Comparison of ENCODE assay signal across 8 cellular contexts in the genomic region with DNA sequence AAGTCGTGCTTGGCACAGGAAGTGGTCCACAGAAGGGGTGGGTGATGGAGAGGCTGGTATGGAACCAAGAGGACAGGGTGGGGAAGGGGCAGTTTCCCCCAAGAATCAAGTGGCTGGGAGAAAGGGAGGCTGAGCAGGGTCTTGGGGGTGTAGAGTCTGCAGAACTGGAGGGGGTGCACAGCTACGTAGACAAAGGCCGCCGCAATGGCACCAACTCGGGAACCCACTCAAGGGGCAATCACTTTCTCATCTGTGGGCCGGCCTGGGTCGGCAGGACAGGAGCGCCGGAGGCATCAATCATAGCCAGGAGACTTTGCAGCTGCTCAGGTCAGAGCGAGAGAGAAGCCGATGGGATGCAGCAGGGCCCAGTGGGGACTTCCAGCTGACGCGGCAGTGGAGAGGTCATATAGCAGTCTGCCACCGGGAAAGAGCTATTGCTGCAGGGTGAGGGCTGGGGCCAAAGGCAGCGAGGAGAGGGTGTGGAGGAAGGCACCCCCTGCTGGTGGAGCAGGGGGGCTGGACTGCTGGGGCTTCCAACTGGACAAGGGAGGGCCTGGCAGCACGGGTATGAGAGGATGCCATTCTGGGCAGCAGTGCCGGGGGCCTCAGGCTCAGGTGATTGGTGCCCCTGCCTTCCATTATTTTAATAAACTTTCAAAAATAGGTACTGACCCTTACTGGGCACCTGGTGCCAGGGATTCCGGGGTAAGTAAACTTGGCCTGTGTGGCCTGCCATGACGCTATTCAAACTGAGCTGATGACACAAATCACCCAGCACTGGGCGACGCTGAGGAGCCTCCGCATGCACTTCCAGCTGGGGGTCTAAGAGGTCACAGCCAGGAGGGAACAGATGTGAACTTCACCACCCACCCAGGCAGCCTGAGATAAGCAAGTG. TPM values are rescaled to one million over a fixed set of nuclear protein-coding genes. Genes with fewer than 3 reads are reported as not detected.
DNase-seq lines count a peak whose midpoint lies in the region; ATAC-seq and TF ChIP-seq lines count a peak whose summit lies in the region.

No MANE protein-coding gene starts in this region.

- no peak overlapping the region for H2BK5ac ChIP-seq in trophoblast cell (ENCODE audit: low read depth, low read length, poor library complexity)

- H4K12ac ChIP-seq in trophoblast cell (ENCODE audit: low read depth, low read length): no peak overlapping the region

- H3K36me3 ChIP-seq in Loucy (ENCODE audit: insufficient read depth, low read length): peaks cover 7% of the 10 kb centered on the region; the same call in 1 of the 2 replicates
- peaks cover 5 to 14% of the 10 kb centered on the region in 2 experiments for H3K36me3 ChIP-seq in trophoblast cell (ENCODE audit: control insufficient read depth in 1 of 2, insufficient read depth in 2 of 2, low read length in 2 of 2)

- H4K8ac ChIP-seq in trophoblast cell (ENCODE audit: low read depth, low read length): peak overlapping the region; percentile 17

- H3K4me2 ChIP-seq in Loucy (ENCODE audit: low read depth, low read length, poor library complexity, severe bottlenecking) (no peak overlapping the region), trophoblast cell (ENCODE audit: low read length) (no peak overlapping the region)

- peak overlapping the region; percentile 21 for H3K18ac ChIP-seq in trophoblast cell (ENCODE audit: low read length)

- H3K79me1 ChIP-seq in trophoblast cell (ENCODE audit: low read length): peaks cover 13% of the 10 kb centered on the region

- H2AK5ac ChIP-seq in trophoblast cell (ENCODE audit: low read length): peak overlapping the region; percentile 57

- H4K91ac ChIP-seq in trophoblast cell (ENCODE audit: low read depth, low read length): peak overlapping the region; percentile 57

- H2BK120ac ChIP-seq in trophoblast cell (ENCODE audit: insufficient read depth, low read length, poor library complexity): no peak overlapping the region

- H3K23ac ChIP-seq in trophoblast cell (ENCODE audit: low read length): no peak overlapping the region

- no peaks in the 10 kb centered on the region for H3K27me3 Mint-ChIP-seq in activated T-cell treated with anti-CD3 and anti-CD28 coated beads, Interleukin-2, amount 50 U/mL, for 24 hours

- H3K9ac ChIP-seq in Loucy (ENCODE audit: low read depth, low read length, poor library complexity, severe bottlenecking): peak overlapping the region; percentile 45
- no peak overlapping the region for H3K9ac ChIP-seq in trophoblast cell (ENCODE audit: low read length)

- H3K27me3 ChIP-seq in Loucy (ENCODE audit: insufficient read depth, low read length, poor library complexity, severe bottlenecking) (no peaks in the 10 kb centered on the region), foreskin keratinocyte (no peaks in the 10 kb centered on the region), trophoblast cell (ENCODE audit: insufficient read depth, low read length) (no peaks in the 10 kb centered on the region)

- H3K9me3 ChIP-seq in Loucy (ENCODE audit: insufficient read depth, low read depth, low read length) (no peaks in the 10 kb centered on the region), trophoblast cell (ENCODE audit: insufficient read depth, low read depth, low read length) (no peaks in the 10 kb centered on the region)

- H3K4me3 Mint-ChIP-seq in activated T-cell treated with anti-CD3 and anti-CD28 coated beads, Interleukin-2, amount 50 U/mL, for 24 hours: peak overlapping the region; percentile 72

- no peak overlapping the region for H3K4ac ChIP-seq in trophoblast cell (ENCODE audit: low read depth, low read length)

- peaks cover 6% of the 10 kb centered on the region for H3K4me1 ChIP-seq in Loucy (ENCODE audit: insufficient read depth, low read length, poor library complexity, severe bottlenecking)
- no peaks in the 10 kb centered on the region for H3K4me1 ChIP-seq in foreskin keratinocyte
- peaks cover 18 to 19% of the 10 kb centered on the region in 2 experiments for H3K4me1 ChIP-seq in trophoblast cell (ENCODE audit: control insufficient read depth in 1 of 2, insufficient read depth in 2 of 2, low read length in 2 of 2)

- H3K9me3 Mint-ChIP-seq in activated T-cell treated with anti-CD3 and anti-CD28 coated beads, Interleukin-2, amount 50 U/mL, for 24 hours: no peaks in the 10 kb centered on the region

- ATAC-seq in foreskin keratinocyte: peak; percentile 78

- DNase-seq in SIG-M5 treated with dmso at 0.1 percent for 504 hours (lab: John Stamatoyannopoulos, UW; ENCODE audit: unreplicated experiment): peak; percentile 49
- DNase-seq in SIG-M5 (lab: John Stamatoyannopoulos, UW): no peak
- peak; percentile 40 for DNase-seq in activated T-cell treated with anti-CD3 and anti-CD28 coated beads, Interleukin-2, amount 50 U/mL, for 24 hours
- peak in 1 of 2 donors; percentile 35 for DNase-seq in foreskin keratinocyte
- DNase-seq in trophoblast cell: peak; percentile 47 to 69
- no peak for DNase-seq in COR-L47 (lab: John Stamatoyannopoulos, UW)
- DNase-seq in NCI-H128 (lab: John Stamatoyannopoulos, UW; ENCODE audit: unreplicated experiment): no peak

- TF ChIP-seq CTCF in Loucy (conservative IDR thresholded peaks at IDR 0.05; ENCODE audit: low read length): peak; percentile 63
- peak; percentile 88 for TF ChIP-seq CTCF in foreskin keratinocyte (conservative IDR thresholded peaks at IDR 0.05)

- no peaks in the 10 kb centered on the region for H3K79me2 ChIP-seq in Loucy (ENCODE audit: insufficient read depth, low read length)
- H3K79me2 ChIP-seq in trophoblast cell (ENCODE audit: control insufficient read depth, insufficient read depth, low read length, poor library complexity): no peaks in the 10 kb centered on the region

- peak overlapping the region; percentile 23 for H3K14ac ChIP-seq in trophoblast cell (ENCODE audit: low read length)

- H3K36me3 Mint-ChIP-seq in activated T-cell treated with anti-CD3 and anti-CD28 coated beads, Interleukin-2, amount 50 U/mL, for 24 hours (ENCODE audit: low read depth): peaks cover 60% of the 10 kb centered on the region

- H2AFZ ChIP-seq in Loucy (ENCODE audit: low read length) (no peak overlapping the region), trophoblast cell (ENCODE audit: insufficient read depth, low read length, poor library complexity) (peak overlapping the region; percentile 21)

- H3F3A ChIP-seq in Loucy (ENCODE audit: low read depth): no peaks in the 10 kb centered on the region

- H4K20me1 ChIP-seq in Loucy (ENCODE audit: insufficient read depth, low read length, poor library complexity, severe bottlenecking): no peaks in the 10 kb centered on the region

- peaks cover 63% of the 10 kb centered on the region for H3K4me1 Mint-ChIP-seq in activated T-cell treated with anti-CD3 and anti-CD28 coated beads, Interleukin-2, amount 50 U/mL, for 24 hours (ENCODE audit: low read depth)

- H2BK12ac ChIP-seq in trophoblast cell (ENCODE audit: low read length): peak overlapping the region; percentile 55

- H3K4me3 ChIP-seq in Loucy (ENCODE audit: low read length, poor library complexity, severe bottlenecking) (no peak overlapping the region), trophoblast cell (ENCODE audit: low read depth, low read length) (no peak overlapping the region)

- H3K9me2 ChIP-seq in Loucy (replicated peaks; ENCODE audit: low read depth, low read length): no peaks in the 10 kb centered on the region

- WGBS in trophoblast cell (ENCODE audit: extremely low coverage, insufficient coverage, insufficient read length): no CpG with 5 or more reads among the region's 22 CpGs

- peak overlapping the region; percentile 97 for H3K27ac Mint-ChIP-seq in activated T-cell treated with anti-CD3 and anti-CD28 coated beads, Interleukin-2, amount 50 U/mL, for 24 hours

- H3K27ac ChIP-seq in foreskin keratinocyte (peak overlapping the region; percentile 54), trophoblast cell (ENCODE audit: low read depth, low read length) (no peak overlapping the region)

RNA-seq across cellular contexts. Expression of a gene that starts 52.5 kb away (rescaled TPM):
- 31.0 and 40.9 TPM in 2 replicates for total RNA-seq in foreskin keratinocyte
- 12.5 and 17.4 TPM in 2 replicates for polyA plus RNA-seq in foreskin keratinocyte
- polyA plus RNA-seq in trophoblast cell (2013): 164 and 171 TPM in 2 replicates

Comparison
In these comparisons a context has a peak if more than half of its experiments do, and no peak if none do; other contexts are left out.
1. DNase-seq: peak in SIG-M5 treated with dmso at 0.1 percent for 504 hours (single experiment), activated T-cell treated with anti-CD3 and anti-CD28 coated beads, Interleukin-2, amount 50 U/mL, for 24 hours (single experiment) and trophoblast cell (2 of 2); none in SIG-M5 (single experiment), COR-L47 (single experiment) and NCI-H128 (single experiment).